ENCODE assay signal across 5 cellular contexts in the genomic region with DNA sequence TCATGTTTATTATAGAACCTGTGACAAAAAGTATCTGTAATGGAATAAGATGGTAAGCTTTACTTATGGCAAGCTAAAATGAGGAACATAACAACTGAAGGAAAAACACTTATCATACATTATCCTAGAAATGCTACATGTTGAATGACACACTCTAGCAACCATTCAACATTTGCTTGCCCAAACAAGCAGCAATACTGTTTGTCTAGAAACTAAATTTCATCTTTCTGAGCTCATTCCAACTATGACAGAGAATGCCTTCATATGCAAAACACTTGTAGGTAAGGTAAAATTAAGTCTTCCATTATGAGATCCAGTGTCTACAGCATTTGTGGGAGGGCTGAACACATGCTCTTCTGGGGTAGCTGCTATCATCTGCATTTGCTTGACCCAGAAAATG.
"Had no signal": no experiment of that assay in that cellular context is flagged by ENCODE, and none has a peak within 500 bp of the region (broad histone marks: within the 10 kb centered on the region; RNA-seq: fewer than 3 reads in every experiment).

No MANE protein-coding gene starts in this region.

- DNase-seq: H9, HCEC 1CT, IMR-90 had no signal

- H3K4me3 ChIP-seq: GM23338 had no signal

- H3K27ac ChIP-seq: HL-60 had no signal

- H2AFZ ChIP-seq: GM23338 had no signal

- H3K4me2 ChIP-seq: GM23338 had no signal
